ENCODE assay signal across 8 cellular contexts in the genomic region with DNA sequence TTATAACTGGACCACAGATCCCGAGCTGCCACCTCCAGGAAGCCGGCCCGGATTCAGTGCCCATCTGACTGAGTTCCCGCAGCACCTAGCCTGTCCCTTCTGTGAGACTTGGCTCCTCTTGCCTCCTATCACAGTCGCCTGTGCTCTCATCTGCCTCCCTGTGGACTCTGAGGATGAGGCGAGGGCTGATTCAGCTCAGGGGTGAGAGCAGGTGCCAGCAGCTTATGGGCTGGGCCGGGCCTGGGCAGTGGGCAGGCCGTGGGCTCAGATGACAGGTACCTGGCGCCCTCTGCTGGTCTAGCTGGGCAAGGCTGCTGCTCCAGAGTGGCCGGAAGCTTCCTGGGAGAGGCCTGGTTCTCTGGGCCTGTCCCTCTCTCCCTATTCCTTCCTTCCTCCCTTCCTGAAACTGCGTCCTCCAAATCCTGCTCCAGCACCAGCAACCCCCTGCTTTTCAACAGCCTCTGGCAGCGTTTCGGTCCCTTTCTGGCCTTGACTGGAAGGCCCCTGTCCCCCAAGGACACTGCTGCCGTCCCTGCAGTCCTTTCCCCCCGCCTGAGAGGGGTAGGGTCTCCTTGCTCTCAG. TPM values are rescaled to one million over a fixed set of nuclear protein-coding genes. Genes with fewer than 3 reads are reported as not detected.
DNase-seq lines count a peak whose midpoint lies in the region; ATAC-seq, FAIRE-seq and TF ChIP-seq lines count a peak whose summit lies in the region.

No MANE protein-coding gene starts in this region.

- in situ Hi-C loops in HepG2 (cut with HindIII; ENCODE audit: extremely low pct_ligation_motif_present, low pct_unique_long_range_greater_than_20kb) = no loop called here

- peak; percentile 78 for ATAC-seq in HG03342 (IDR thresholded peaks at IDR 0.05; ENCODE audit: unreplicated experiment)
- ATAC-seq in activated CD4-positive, alpha-beta T cell treated with anti-CD3 and anti-CD28 coated beads for 36 hours = peak; percentile 99
- ATAC-seq in HepG2 = peak; percentile 99

- no peaks in the 10 kb centered on the region for H3K36me3 Mint-ChIP-seq in activated CD4-positive, alpha-beta T cell treated with anti-CD3 and anti-CD28 coated beads for 36 hours (ENCODE audit: low read depth)

- peak; percentile 86 for TF ChIP-seq CTCF in colonic mucosa (IDR thresholded peaks at IDR 0.05)
- peak; percentile 99 for TF ChIP-seq CTCF in HepG2 (CRISPR knock-in tag; IDR thresholded peaks at IDR 0.05)

- no peaks in the 10 kb centered on the region for H4K20me1 ChIP-seq in HepG2 (ENCODE audit: insufficient read depth, low read length)

- FAIRE-seq in HepG2 (lab: Jason Lieb, UNC) = peak; percentile 74

- no peak overlapping the region for H3K27ac Mint-ChIP-seq in activated CD4-positive, alpha-beta T cell treated with anti-CD3 and anti-CD28 coated beads for 36 hours

- 0 out of 4 replicates have a peak, but pooled peaks of 1 of the 2 experiments have one; percentile 18 for TF ChIP-seq POLR2A in HepG2 (IDR thresholded peaks at IDR 0.05; ENCODE audit: insufficient read depth in 1 of 2, low read depth in 2 of 2, low read length in 2 of 2)

- no peak overlapping the region for H3K4me3 Mint-ChIP-seq in activated CD4-positive, alpha-beta T cell treated with anti-CD3 and anti-CD28 coated beads for 36 hours

- H3K9me3 ChIP-seq in colonic mucosa = no peaks in the 10 kb centered on the region
- no peaks in the 10 kb centered on the region for H3K9me3 ChIP-seq in HepG2 (ENCODE audit: low read length)

- no peaks in the 10 kb centered on the region for H3K79me2 ChIP-seq in HepG2 (ENCODE audit: insufficient read depth, low read length)

- CTCF ChIA-PET in activated CD4-positive, alpha-beta T cell treated with anti-CD3 and anti-CD28 coated beads for 36 hours (lab: Charles Lee) = interaction anchor here (0.5 to 2.0 kb wide), 25 partner anchors 12 to 1375 kb away, joined by 3 to 38 read pairs (median 4); partner anchors contain the start of genes BSND and TTC4
- CTCF ChIA-PET in HepG2 (lab: Yijun Ruan, JAX; ENCODE audit: low intra/inter-chr PET ratio, low total read pairs) = interaction anchor here (0.6 to 2.0 kb wide), 3 partner anchors 11 to 77 kb away, joined by 3 to 17 read pairs (median 7); no protein-coding TSS in a partner anchor

- peak; percentile 93 for TF ChIP-seq RAD21 in HepG2 (CRISPR knock-in tag; IDR thresholded peaks at IDR 0.05)

- no peaks in the 10 kb centered on the region for H3K9me3 Mint-ChIP-seq in activated CD4-positive, alpha-beta T cell treated with anti-CD3 and anti-CD28 coated beads for 36 hours (ENCODE audit: low read depth)

- peaks cover 3% of the 10 kb centered on the region for H3K27me3 Mint-ChIP-seq in activated CD4-positive, alpha-beta T cell treated with anti-CD3 and anti-CD28 coated beads for 36 hours

- H3K4me1 ChIP-seq in colonic mucosa = no peaks in the 10 kb centered on the region
- peaks cover 11% of the 10 kb centered on the region for H3K4me1 ChIP-seq in HepG2 (ENCODE audit: insufficient read depth, low read length)

- H3K4me3 ChIP-seq in colonic mucosa = no peak overlapping the region
- H3K4me3 ChIP-seq in HepG2 (replicated peaks in 1 of 3; ENCODE audit: insufficient read depth in 1 of 3, low read depth in 2 of 3, low read length in 3 of 3) = peak overlapping the region in 1 of 3 experiments; percentile 44; a peak in 2 of 6 replicates

- POLR2A ChIA-PET in activated CD4-positive, alpha-beta T cell treated with anti-CD3 and anti-CD28 coated beads for 36 hours (lab: Charles Lee) = interaction anchor here (1.5 kb wide), 1 partner anchor 77 kb away, joined by 3 read pairs; no protein-coding TSS in a partner anchor
- POLR2A ChIA-PET in HepG2 (lab: Yijun Ruan, JAX) = interaction anchor here (0.9 to 1.5 kb wide), 6 partner anchors 10 to 171 kb away, joined by 3 to 5 read pairs (median 4); no protein-coding TSS in a partner anchor

- intact Hi-C loops in activated CD4-positive, alpha-beta T cell treated with anti-CD3 and anti-CD28 coated beads for 36 hours (cut with DNase I, micrococcal nuclease) = loop anchor here (1.0 to 2.0 kb wide), 6 partner anchors 25 to 350 kb away; no protein-coding TSS in a partner anchor
- intact Hi-C loops in colonic mucosa (cut with DNase I) = no loop called here
- intact Hi-C loops in HepG2 (cut with micrococcal nuclease; ENCODE audit: unreplicated experiment) = loop anchor here (1.0 to 5.0 kb wide), 4 partner anchors 49 to 155 kb away; no protein-coding TSS in a partner anchor

- peak; percentile 63 for DNase-seq in SIG-M5 treated with dmso at 0.1 percent for 504 hours (lab: John Stamatoyannopoulos, UW; ENCODE audit: unreplicated experiment)
- no peak for DNase-seq in SIG-M5 (lab: John Stamatoyannopoulos, UW)
- peak; percentile 83 to 90 for DNase-seq in NCI-H446 (lab: John Stamatoyannopoulos, UW)
- peak; percentile 88 for DNase-seq in activated CD4-positive, alpha-beta T cell treated with anti-CD3 and anti-CD28 coated beads for 36 hours
- peak; percentile 91 for DNase-seq in colonic mucosa
- peak; percentile 74 for DNase-seq in HepG2 (ENCODE audit: low spot score)
- DNase-seq in stimulated activated CD4-positive, alpha-beta T cell treated with anti-CD3 and anti-CD28 coated beads, Interleukin-4, amount 100 ng/mL, for 48 hours (ENCODE audit: low read depth in 2 of 2) = peak; percentile 67 to 71

- H3K9ac ChIP-seq in colonic mucosa (ENCODE audit: low read depth in 2 of 2, low read length in 2 of 2) = no peak overlapping the region
- H3K9ac ChIP-seq in HepG2 (ENCODE audit: insufficient read depth, low read depth, low read length) = peak overlapping the region; percentile 39

- H3K4me1 Mint-ChIP-seq in activated CD4-positive, alpha-beta T cell treated with anti-CD3 and anti-CD28 coated beads for 36 hours = no peaks in the 10 kb centered on the region

- H3K36me3 ChIP-seq in colonic mucosa (no peaks in the 10 kb centered on the region), HepG2 (replicated peaks in 1 of 2; ENCODE audit: control insufficient read depth in 1 of 2, insufficient read depth in 2 of 2, low read length in 2 of 2) (no peaks in the 10 kb centered on the region)

- H2AFZ ChIP-seq in HepG2 (ENCODE audit: low read length) = no peak overlapping the region

- no TSS peak for BruUV-seq in HepG2 (replicated peaks; lab: Mats Ljungman, UMichigan)

- H3K27ac ChIP-seq in colonic mucosa = no peak overlapping the region
- no peak overlapping the region for H3K27ac ChIP-seq in HepG2 (ENCODE audit: extremely low read length, insufficient read depth, low read length)

- TF ChIP-seq EP300 in HepG2 (IDR thresholded peaks at IDR 0.05; ENCODE audit: low read depth in 2 of 2, low read length in 2 of 2) (no peak), HepG2 (CRISPR knock-in tag; IDR thresholded peaks at IDR 0.05; ENCODE audit: borderline replicate concordance) (no peak)

- 29% methylated on average over 8 of the region's 15 CpGs for WGBS in HepG2 (ENCODE audit: low lambda C conversion rate)

- peak overlapping the region; percentile 61 for H3K4me2 ChIP-seq in HepG2 (ENCODE audit: low read depth, low read length)

- no peaks in the 10 kb centered on the region for H3K27me3 ChIP-seq in colonic mucosa
- H3K27me3 ChIP-seq in HepG2 (ENCODE audit: control insufficient read depth in 1 of 2, insufficient read depth in 2 of 2, low read length in 2 of 2) = peaks cover 0 to 10% of the 10 kb centered on the region in 2 experiments; a peak in 2 of 5 replicates

RNA-seq across cellular contexts. Expression of gene PCSK9, which starts 17.3 kb away (rescaled TPM):
- total RNA-seq in activated CD4-positive, alpha-beta T cell treated with anti-CD3 and anti-CD28 coated beads for 36 hours = not detected
- total RNA-seq in colonic mucosa (10 to 100 TPM; 48.9 to 61.2 TPM), HepG2 (2016; rRNA removed; fragmentation: Illumina TruSeq; extraction: Trizol) (31.2 and 80.5 TPM in 2 replicates)
- 3.3 and 3.9 TPM in 2 replicates for total RNA-seq in HepG2 (2016; cell fraction: cytosol; rRNA removed; fragmentation: Illumina TruSeq; extraction: Trizol; ENCODE audit: low read depth)
- total RNA-seq in HepG2 (2016; cell fraction: insoluble cytoplasmic fraction; rRNA removed; fragmentation: Illumina TruSeq; extraction: Trizol) = 27.3 and 85.1 TPM in 2 replicates
- total RNA-seq in HepG2 (2016; cell fraction: membrane; rRNA removed; fragmentation: Illumina TruSeq; extraction: Trizol) = 12.6 and 13.1 TPM in 2 replicates
- 73.8 and 95.4 TPM in 2 replicates for total RNA-seq in HepG2 (2016; cell fraction: nucleus; rRNA removed; fragmentation: Illumina TruSeq; extraction: Trizol)
- polyA plus RNA-seq in HepG2 (2011; rRNA removed) = 33.3 and 80.9 TPM in 2 replicates
- polyA plus RNA-seq in HepG2 (2011; cell fraction: cytosol; rRNA removed) = 36.4 and 38.7 TPM in 2 replicates
- 62.0 and 98.2 TPM in 2 replicates for polyA plus RNA-seq in HepG2 (2011; cell fraction: nucleus; rRNA removed)
- 77.5 and 98.1 TPM in 2 replicates for polyA plus RNA-seq in HepG2 (2012)
- 3.3 and 3.7 TPM in 2 replicates for polyA plus RNA-seq in HepG2 (2016; cell fraction: cytosol; fragmentation: Illumina TruSeq; extraction: Trizol; ENCODE audit: low read depth)
- 24.9 and 30.2 TPM in 2 replicates for polyA plus RNA-seq in HepG2 (2016; cell fraction: insoluble cytoplasmic fraction; fragmentation: Illumina TruSeq; extraction: Trizol; ENCODE audit: low read depth)
- 6.3 and 7.0 TPM in 2 replicates for polyA plus RNA-seq in HepG2 (2016; cell fraction: membrane; fragmentation: Illumina TruSeq; extraction: Trizol; ENCODE audit: low read depth)
- 132 and 143 TPM in 2 replicates for polyA plus RNA-seq in HepG2 (2016; cell fraction: nucleus; fragmentation: Illumina TruSeq; extraction: Trizol; ENCODE audit: insufficient read depth, low read depth)
- polyA minus RNA-seq in HepG2 (2011; rRNA and poly(A)+ RNA removed; ENCODE audit: low replicate concordance) = 63.1 and 66.1 TPM in 2 replicates
- 26.8 and 38.6 TPM in 2 replicates for polyA minus RNA-seq in HepG2 (2011; cell fraction: cytosol; rRNA and poly(A)+ RNA removed)
- 15.3 and 25.5 TPM in 2 replicates for polyA minus RNA-seq in HepG2 (2011; cell fraction: nucleus; rRNA and poly(A)+ RNA removed)

RNA-seq across cellular contexts. Expression of gene BSND, which starts 23.3 kb away (rescaled TPM):
- not detected for total RNA-seq in activated CD4-positive, alpha-beta T cell treated with anti-CD3 and anti-CD28 coated beads for 36 hours
- not detected for total RNA-seq in colonic mucosa
- not detected in 2 replicates for total RNA-seq in HepG2 (2016; rRNA removed; fragmentation: Illumina TruSeq; extraction: Trizol)
- total RNA-seq in HepG2 (2016; cell fraction: cytosol; rRNA removed; fragmentation: Illumina TruSeq; extraction: Trizol; ENCODE audit: low read depth) = not detected in 2 replicates
- total RNA-seq in HepG2 (2016; cell fraction: insoluble cytoplasmic fraction; rRNA removed; fragmentation: Illumina TruSeq; extraction: Trizol) = not detected in 2 replicates
- not detected in 2 replicates for total RNA-seq in HepG2 (2016; cell fraction: membrane; rRNA removed; fragmentation: Illumina TruSeq; extraction: Trizol)
- not detected in 2 replicates for total RNA-seq in HepG2 (2016; cell fraction: nucleus; rRNA removed; fragmentation: Illumina TruSeq; extraction: Trizol)
- polyA plus RNA-seq in HepG2 (2011; rRNA removed) = 0.01 TPM in 1 of 2 replicates, not detected in the other
- 0.03 TPM in 1 of 2 replicates, not detected in the other for polyA plus RNA-seq in HepG2 (2011; cell fraction: cytosol; rRNA removed)
- polyA plus RNA-seq in HepG2 (2011; cell fraction: nucleus; rRNA removed) = not detected in 2 replicates
- polyA plus RNA-seq in HepG2 (2012) = not detected in 2 replicates
- polyA plus RNA-seq in HepG2 (2016; cell fraction: cytosol; fragmentation: Illumina TruSeq; extraction: Trizol; ENCODE audit: low read depth) = not detected in 2 replicates
- not detected in 2 replicates for polyA plus RNA-seq in HepG2 (2016; cell fraction: insoluble cytoplasmic fraction; fragmentation: Illumina TruSeq; extraction: Trizol; ENCODE audit: low read depth)
- polyA plus RNA-seq in HepG2 (2016; cell fraction: membrane; fragmentation: Illumina TruSeq; extraction: Trizol; ENCODE audit: low read depth) = not detected in 2 replicates
- not detected in 2 replicates for polyA plus RNA-seq in HepG2 (2016; cell fraction: nucleus; fragmentation: Illumina TruSeq; extraction: Trizol; ENCODE audit: insufficient read depth, low read depth)
- not detected in 2 replicates for polyA minus RNA-seq in HepG2 (2011; rRNA and poly(A)+ RNA removed; ENCODE audit: low replicate concordance)
- polyA minus RNA-seq in HepG2 (2011; cell fraction: cytosol; rRNA and poly(A)+ RNA removed) = not detected in 2 replicates
- not detected in 2 replicates for polyA minus RNA-seq in HepG2 (2011; cell fraction: nucleus; rRNA and poly(A)+ RNA removed)

RNA-seq across cellular contexts. Expression of gene TMEM61, which starts 41.6 kb away (rescaled TPM):
- total RNA-seq in activated CD4-positive, alpha-beta T cell treated with anti-CD3 and anti-CD28 coated beads for 36 hours = not detected
- total RNA-seq in colonic mucosa = 10 to 100 TPM; 11.0 to 13.4 TPM
- total RNA-seq in HepG2 (2016; rRNA removed; fragmentation: Illumina TruSeq; extraction: Trizol) = not detected in 2 replicates
- total RNA-seq in HepG2 (2016; cell fraction: cytosol; rRNA removed; fragmentation: Illumina TruSeq; extraction: Trizol; ENCODE audit: low read depth) = not detected in 2 replicates
- not detected in 2 replicates for total RNA-seq in HepG2 (2016; cell fraction: insoluble cytoplasmic fraction; rRNA removed; fragmentation: Illumina TruSeq; extraction: Trizol)
- not detected in 2 replicates for total RNA-seq in HepG2 (2016; cell fraction: membrane; rRNA removed; fragmentation: Illumina TruSeq; extraction: Trizol)
- total RNA-seq in HepG2 (2016; cell fraction: nucleus; rRNA removed; fragmentation: Illumina TruSeq; extraction: Trizol) = not detected in 2 replicates
- polyA plus RNA-seq in HepG2 (2011; rRNA removed) = not detected in 2 replicates
- 0.04 TPM in 1 of 2 replicates, not detected in the other for polyA plus RNA-seq in HepG2 (2011; cell fraction: cytosol; rRNA removed)
- not detected in 2 replicates for polyA plus RNA-seq in HepG2 (2011; cell fraction: nucleus; rRNA removed)
- not detected in 2 replicates for polyA plus RNA-seq in HepG2 (2012)
- polyA plus RNA-seq in HepG2 (2016; cell fraction: cytosol; fragmentation: Illumina TruSeq; extraction: Trizol; ENCODE audit: low read depth) = not detected in 2 replicates
- polyA plus RNA-seq in HepG2 (2016; cell fraction: insoluble cytoplasmic fraction; fragmentation: Illumina TruSeq; extraction: Trizol; ENCODE audit: low read depth) = not detected in 2 replicates
- polyA plus RNA-seq in HepG2 (2016; cell fraction: membrane; fragmentation: Illumina TruSeq; extraction: Trizol; ENCODE audit: low read depth) = not detected in 2 replicates
- polyA plus RNA-seq in HepG2 (2016; cell fraction: nucleus; fragmentation: Illumina TruSeq; extraction: Trizol; ENCODE audit: insufficient read depth, low read depth) = not detected in 2 replicates
- not detected in 2 replicates for polyA minus RNA-seq in HepG2 (2011; rRNA and poly(A)+ RNA removed; ENCODE audit: low replicate concordance)
- not detected in 2 replicates for polyA minus RNA-seq in HepG2 (2011; cell fraction: cytosol; rRNA and poly(A)+ RNA removed)
- not detected in 2 replicates for polyA minus RNA-seq in HepG2 (2011; cell fraction: nucleus; rRNA and poly(A)+ RNA removed)

Comparison
In these comparisons a context has a peak if more than half of its experiments do, and no peak if none do; other contexts are left out.
1. RNA of gene PCSK9, which starts 17.3 kb away (total RNA-seq): 3.3 to 95.4 TPM in HepG2 and 48.9 to 61.2 TPM in colonic mucosa; not detected in activated CD4-positive, alpha-beta T cell treated with anti-CD3 and anti-CD28 coated beads for 36 hours; every median in the first group is over 4 times any median in the second.
2. RNA of gene TMEM61, which starts 41.6 kb away (total RNA-seq): 11.0 to 13.4 TPM in colonic mucosa; not detected in activated CD4-positive, alpha-beta T cell treated with anti-CD3 and anti-CD28 coated beads for 36 hours and not detected in HepG2; every median in the first group is over 10 times any median in the second.
3. Peak in every context shown above with its lines, with median percentiles within 50 percentile points of each other: ATAC-seq.